ENCODE assay signal across 16 cellular contexts in the genomic region with DNA sequence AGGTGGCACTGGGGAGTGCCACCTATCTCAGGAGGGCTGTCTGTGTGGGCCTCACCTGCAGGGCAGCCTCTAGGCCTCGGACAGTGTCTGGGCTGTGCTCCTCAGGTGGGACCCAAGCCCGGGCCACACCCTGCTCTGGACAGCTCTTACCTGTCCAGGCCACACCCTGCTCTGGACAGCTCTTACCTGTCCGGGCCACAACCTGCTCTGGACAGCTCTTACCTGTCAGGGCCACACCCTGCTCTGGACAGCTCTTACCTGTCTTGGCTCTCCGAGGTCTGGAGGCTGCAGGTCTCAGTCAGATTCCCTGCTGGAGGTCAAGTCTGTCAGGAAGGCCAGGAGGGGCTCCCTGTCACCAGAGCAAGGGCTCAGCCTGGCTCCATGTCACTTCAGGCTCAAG.
DNase-seq lines count a peak whose midpoint lies in the region; ATAC-seq and TF ChIP-seq lines count a peak whose summit lies in the region.
"Had no signal": no experiment of that assay in that cellular context is flagged by ENCODE, and none has a peak within 500 bp of the region (broad histone marks: within the 10 kb centered on the region; RNA-seq: fewer than 3 reads in every experiment).

No MANE protein-coding gene starts in this region.

- no peak overlapping the region for H4K91ac ChIP-seq in neuronal stem cell (ENCODE audit: low read depth, low read length, poor library complexity)

- no peak overlapping the region for H3K14ac ChIP-seq in neuronal stem cell (ENCODE audit: low read length)

- no peaks in the 10 kb centered on the region for H3K9me2 ChIP-seq in PC-3 (replicated peaks; ENCODE audit: low read length)

- H4K8ac ChIP-seq in neuronal stem cell (ENCODE audit: low read depth, low read length), result peak overlapping the region; percentile 70

- H3K4me1 ChIP-seq in neuronal stem cell (ENCODE audit: control insufficient read depth in 2 of 2, insufficient read depth in 1 of 2, low read depth in 1 of 2, low read length in 2 of 2), result peaks cover 30 to 42% of the 10 kb centered on the region in 2 donors
- no peaks in the 10 kb centered on the region for H3K4me1 ChIP-seq in PC-3 (ENCODE audit: insufficient read depth, low read length)

- TF ChIP-seq CTCF in WERI-Rb-1 (IDR thresholded peaks at IDR 0.05; ENCODE audit: low read depth, low read length), result no peak
- TF ChIP-seq CTCF in PC-3 (conservative IDR thresholded peaks at IDR 0.05; ENCODE audit: low read depth, low read length), result no peak

- H3K36me3 ChIP-seq in WERI-Rb-1 (no peaks in the 10 kb centered on the region), neuronal stem cell (replicated peaks in 1 of 2; ENCODE audit: control insufficient read depth in 2 of 2, insufficient read depth in 2 of 2, low read length in 2 of 2) (no peaks in the 10 kb centered on the region), PC-3 (ENCODE audit: low read depth, low read length) (no peaks in the 10 kb centered on the region)

- H3K27me3 ChIP-seq in WERI-Rb-1 (ENCODE audit: insufficient read depth, low read depth, severe bottlenecking) (no peaks in the 10 kb centered on the region), neuronal stem cell (ENCODE audit: control insufficient read depth in 3 of 3, insufficient read depth in 3 of 3, low read depth in 1 of 3, low read length in 3 of 3) (no peaks in the 10 kb centered on the region), PC-3 (ENCODE audit: low read length) (no peaks in the 10 kb centered on the region)

- no peak overlapping the region for H3K23ac ChIP-seq in neuronal stem cell (ENCODE audit: low read depth, low read length, poor library complexity)

- H3K9ac ChIP-seq in neuronal stem cell (ENCODE audit: low read depth, low read length, poor library complexity) (no peak overlapping the region), PC-3 (ENCODE audit: low read length) (no peak overlapping the region)

- H3K4me2 ChIP-seq in neuronal stem cell (ENCODE audit: insufficient read depth, low read length, poor library complexity, severe bottlenecking) (no peak overlapping the region), PC-3 (ENCODE audit: low read length) (no peak overlapping the region)
- H3K4me2 ChIP-seq: GM23338 had no signal

- H2BK12ac ChIP-seq in neuronal stem cell (ENCODE audit: low read length), result peak overlapping the region; percentile 7

- WGBS in neuronal stem cell (ENCODE audit: extremely low coverage in 2 of 2, insufficient read length in 2 of 2, insufficient replicate concordance in 1 of 2), 2 donors, result no CpG with 5 or more reads among the region's 4 CpGs

- H4K20me1 ChIP-seq in PC-3 (ENCODE audit: low read length), result no peaks in the 10 kb centered on the region

- H3K79me2 ChIP-seq in PC-3 (ENCODE audit: low read length), result no peaks in the 10 kb centered on the region

- CTCF ChIA-PET in PC-3 (lab: Charles Lee), result no interaction called here

- no TSS peak for BruUV-seq in PC-3 (replicated peaks; lab: Mats Ljungman, UMichigan)

- TF ChIP-seq RAD21 in Ishikawa (IDR thresholded peaks at IDR 0.05; ENCODE audit: low read depth), result no peak

- no peaks in the 10 kb centered on the region for H3K9me3 ChIP-seq in WERI-Rb-1 (ENCODE audit: severe bottlenecking)
- peaks cover 0 to 5% of the 10 kb centered on the region in 2 donors for H3K9me3 ChIP-seq in neuronal stem cell (replicated peaks in 1 of 2; ENCODE audit: control insufficient read depth in 2 of 2, insufficient read depth in 1 of 2, low read depth in 1 of 2, low read length in 2 of 2)
- H3K9me3 ChIP-seq in PC-3 (ENCODE audit: low read length), result no peaks in the 10 kb centered on the region

- no peaks in the 10 kb centered on the region for H3F3A ChIP-seq in PC-3 (ENCODE audit: low read length, unreplicated experiment)

- H2AFZ ChIP-seq in neuronal stem cell (ENCODE audit: low read length) (no peak overlapping the region), PC-3 (ENCODE audit: low read length) (no peak overlapping the region)
- H2AFZ ChIP-seq: GM23338 had no signal

- peak overlapping the region; percentile 21 for H2BK15ac ChIP-seq in neuronal stem cell (ENCODE audit: low read length)

- peak overlapping the region; percentile 17 for H2BK5ac ChIP-seq in neuronal stem cell (ENCODE audit: low read length)

- H3K27ac ChIP-seq in WERI-Rb-1 (peak overlapping the region; percentile 81; the same call in 1 of the 2 replicates), neuronal stem cell (replicated peaks; ENCODE audit: low read length) (no peak overlapping the region), PC-3 (ENCODE audit: low read length) (no peak overlapping the region)

- no peak for TF ChIP-seq EP300 in Ishikawa (IDR thresholded peaks at IDR 0.05; ENCODE audit: borderline replicate concordance)

- peak overlapping the region; percentile 19 for H3K18ac ChIP-seq in neuronal stem cell (ENCODE audit: low read length)

- H3K4me3 ChIP-seq in WERI-Rb-1 (ENCODE audit: low read depth, low read length) (no peak overlapping the region), neuronal stem cell (ENCODE audit: low read length in 2 of 2) (no peak overlapping the region), PC-3 (ENCODE audit: low read length) (no peak overlapping the region)
- H3K4me3 ChIP-seq: GM23338 had no signal

- POLR2A ChIA-PET in PC-3 (lab: Charles Lee; ENCODE audit: unreplicated experiment), result no interaction called here

- H3K79me1 ChIP-seq in neuronal stem cell (ENCODE audit: low read depth, low read length), result no peaks in the 10 kb centered on the region

- DNase-seq in WERI-Rb-1, result no peak
- DNase-seq in left colon, result peak; percentile 30 to 38
- no peak for DNase-seq in neuronal stem cell (ENCODE audit: low spot score)
- DNase-seq in superior temporal gyrus (ENCODE audit: extremely low spot score), result no peak
- no peak for DNase-seq in NCI-H2227 treated with DMSO at 0.1 percent for 48 hours (lab: John Stamatoyannopoulos, UW)
- DNase-seq in PC-3, result no peak
- DNase-seq in COLO829 (ENCODE audit: low spot score), result no peak
- DNase-seq: C1 segment of cervical spinal cord; CD4-positive, alpha-beta memory T cell; COR-L47; DMS153; DMS79 treated with DMSO at 0.1 percent for 48 hours; EL; H9 had no signal

- no peak overlapping the region for H3K4ac ChIP-seq in neuronal stem cell (ENCODE audit: low read length)

- intact Hi-C loops in left colon (cut with DNase I, micrococcal nuclease) (no loop called here), PC-3 (cut with micrococcal nuclease) (no loop called here)

- ATAC-seq in left colon, result peak; percentile 74
- no peak for ATAC-seq in PC-3
- ATAC-seq: GM23338 had no signal

- peak overlapping the region; percentile 38 for H2AK5ac ChIP-seq in neuronal stem cell (ENCODE audit: low read depth, low read length)

- no peak overlapping the region for H2BK120ac ChIP-seq in neuronal stem cell (ENCODE audit: low read depth, low read length)

TF ChIP-seq in Ishikawa, 13 proteins besides CTCF, POLR2A, EP300 and RAD21:
- no peak for TF ChIP-seq YY1 (IDR thresholded peaks at IDR 0.05; ENCODE audit: low read depth)
- TF ChIP-seq, protein P1, sequence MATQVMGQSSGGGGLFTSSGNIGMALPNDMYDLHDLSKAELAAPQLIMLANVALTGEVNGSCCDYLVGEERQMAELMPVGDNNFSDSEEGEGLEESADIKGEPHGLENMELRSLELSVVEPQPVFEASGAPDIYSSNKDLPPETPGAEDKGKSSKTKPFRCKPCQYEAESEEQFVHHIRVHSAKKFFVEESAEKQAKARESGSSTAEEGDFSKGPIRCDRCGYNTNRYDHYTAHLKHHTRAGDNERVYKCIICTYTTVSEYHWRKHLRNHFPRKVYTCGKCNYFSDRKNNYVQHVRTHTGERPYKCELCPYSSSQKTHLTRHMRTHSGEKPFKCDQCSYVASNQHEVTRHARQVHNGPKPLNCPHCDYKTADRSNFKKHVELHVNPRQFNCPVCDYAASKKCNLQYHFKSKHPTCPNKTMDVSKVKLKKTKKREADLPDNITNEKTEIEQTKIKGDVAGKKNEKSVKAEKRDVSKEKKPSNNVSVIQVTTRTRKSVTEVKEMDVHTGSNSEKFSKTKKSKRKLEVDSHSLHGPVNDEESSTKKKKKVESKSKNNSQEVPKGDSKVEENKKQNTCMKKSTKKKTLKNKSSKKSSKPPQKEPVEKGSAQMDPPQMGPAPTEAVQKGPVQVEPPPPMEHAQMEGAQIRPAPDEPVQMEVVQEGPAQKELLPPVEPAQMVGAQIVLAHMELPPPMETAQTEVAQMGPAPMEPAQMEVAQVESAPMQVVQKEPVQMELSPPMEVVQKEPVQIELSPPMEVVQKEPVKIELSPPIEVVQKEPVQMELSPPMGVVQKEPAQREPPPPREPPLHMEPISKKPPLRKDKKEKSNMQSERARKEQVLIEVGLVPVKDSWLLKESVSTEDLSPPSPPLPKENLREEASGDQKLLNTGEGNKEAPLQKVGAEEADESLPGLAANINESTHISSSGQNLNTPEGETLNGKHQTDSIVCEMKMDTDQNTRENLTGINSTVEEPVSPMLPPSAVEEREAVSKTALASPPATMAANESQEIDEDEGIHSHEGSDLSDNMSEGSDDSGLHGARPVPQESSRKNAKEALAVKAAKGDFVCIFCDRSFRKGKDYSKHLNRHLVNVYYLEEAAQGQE (IDR thresholded peaks at IDR 0.05; ENCODE audit: low read depth), result peak; percentile 55

Comparison
In these comparisons a context has a peak if more than half of its experiments do, and no peak if none do; other contexts are left out.
1. DNase-seq: peak in left colon (2 of 2); none in WERI-Rb-1 (single experiment), neuronal stem cell (single experiment), superior temporal gyrus (single experiment), NCI-H2227 treated with DMSO at 0.1 percent for 48 hours (single experiment), PC-3 (single experiment) and COLO829 (single experiment).